20 cellular contexts compared by ENCODE assay signal in genomic region chr11:61911124-61911700, GRCh38. TPM values are rescaled to one million over a fixed set of nuclear protein-coding genes. Genes with fewer than 3 reads are reported as not detected.
A peak's percentile ranks its signal among the peaks of the same experiment; 100 is the strongest.
DNase-seq lines count a peak whose midpoint lies in the region; ATAC-seq, FAIRE-seq and TF ChIP-seq lines count a peak whose summit lies in the region.
"Had no signal": no experiment of that assay in that cellular context is flagged by ENCODE, and none has a peak within 500 bp of the region (broad histone marks: within the 10 kb centered on the region; RNA-seq: fewer than 3 reads in every experiment).

No MANE protein-coding gene starts in this region.

- H3K27ac ChIP-seq in adipose tissue (ENCODE audit: low read depth, low read length) (peak overlapping the region; percentile 20), mesenchymal stem cell (ENCODE audit: low read length, poor library complexity, severe bottlenecking) (no peak overlapping the region), spleen (peak overlapping the region in 4 of 8 donors; percentile 35 to 82 (median 58)), foreskin keratinocyte (no peak overlapping the region)
- H3K27ac ChIP-seq: KMS-11 had no signal

- H2BK120ac ChIP-seq in mesenchymal stem cell (ENCODE audit: low read depth, low read length): no peak overlapping the region

- H4K8ac ChIP-seq in mesenchymal stem cell (ENCODE audit: low read length): no peak overlapping the region

- no peaks in the 10 kb centered on the region for H3K9me3 Mint-ChIP-seq in activated T-helper 1 cell treated with anti-CD3 and anti-CD28 coated beads, Interleukin-12 subunit alpha, Interleukin-12 subunit beta, Interleukin-2, Interleukin-4 antibody, amounts not matched to agents 30 ng/mL and 10 ng/mL and 1 ng/mL, durations not matched to agents 14 hours and 24 hours and 36 hours
- H3K9me3 Mint-ChIP-seq: HFFc6 had no signal

- no peak overlapping the region for H2BK15ac ChIP-seq in mesenchymal stem cell (ENCODE audit: low read depth, poor library complexity, severe bottlenecking)

- H3K4me1 Mint-ChIP-seq in activated T-helper 1 cell treated with anti-CD3 and anti-CD28 coated beads, Interleukin-12 subunit alpha, Interleukin-12 subunit beta, Interleukin-2, Interleukin-4 antibody, amounts not matched to agents 30 ng/mL and 10 ng/mL and 1 ng/mL, durations not matched to agents 14 hours and 24 hours and 36 hours (ENCODE audit: low read depth): no peaks in the 10 kb centered on the region

- H3K27me3 ChIP-seq in mesenchymal stem cell (ENCODE audit: control insufficient read depth in 1 of 2, insufficient read depth in 1 of 2, low read length in 2 of 2): peaks cover 0 to 17% of the 10 kb centered on the region in 2 experiments
- peaks cover 0 to 13% (median under 1%) of the 10 kb centered on the region in 7 donors for H3K27me3 ChIP-seq in spleen (replicated peaks in 1 of 7)
- peaks cover 14% of the 10 kb centered on the region for H3K27me3 ChIP-seq in foreskin keratinocyte
- H3K27me3 ChIP-seq: MG63 had no signal

- TF ChIP-seq CTCF in spleen (IDR thresholded peaks at IDR 0.05 in 8 of 11, conservative IDR thresholded peaks at IDR 0.05 in 3 of 11) (no peak), foreskin keratinocyte (conservative IDR thresholded peaks at IDR 0.05) (no peak)

- H3K4me3 ChIP-seq in mesenchymal stem cell (ENCODE audit: insufficient read depth in 1 of 2, low read depth in 1 of 2, low read length in 2 of 2) (no peak overlapping the region), spleen (no peak overlapping the region)
- H3K4me3 ChIP-seq: MG63 had no signal

- TF ChIP-seq POLR2A in GM12892 (IDR thresholded peaks at IDR 0.05; ENCODE audit: low read depth, low read length) (no peak), spleen (IDR thresholded peaks at IDR 0.05) (no peak)

- no peaks in the 10 kb centered on the region for H3K79me1 ChIP-seq in mesenchymal stem cell (replicated peaks; ENCODE audit: low read length, poor library complexity, severe bottlenecking)

- no peak for FAIRE-seq in GM12892 (lab: Jason Lieb, UNC)

- peak; percentile 6 for DNase-seq in GM12892 (ENCODE audit: insufficient read length)
- DNase-seq in mesenchymal stem cell: no peak
- DNase-seq in spleen: peak; percentile 38
- DNase-seq in activated T-helper 1 cell treated with anti-CD3 and anti-CD28 coated beads, Interleukin-12 subunit alpha, Interleukin-12 subunit beta, Interleukin-2, Interleukin-4 antibody, amounts not matched to agents 30 ng/mL and 10 ng/mL and 1 ng/mL, durations not matched to agents 14 hours and 24 hours and 36 hours (ENCODE audit: low spot score): no peak
- DNase-seq in activated CD4-positive, CD25-positive, alpha-beta regulatory T cell treated with anti-CD3 and anti-CD28 coated beads, Interleukin-2, amount 50 U/mL, for 72 hours: no peak
- no peak for DNase-seq in foreskin keratinocyte
- DNase-seq: C1 segment of cervical spinal cord, DMS 273 treated with DMSO at 0.1 percent for 48 hours, GOT3, HFFc6, MG63, NCI-H1417 treated with DMSO at 0.1 percent for 48 hours, NCI-H2029, NCI-H2171 treated with DMSO at 0.1 percent for 48 hours, NCI-H82 had no signal

- no peak overlapping the region for H3K23ac ChIP-seq in mesenchymal stem cell (ENCODE audit: low read length in 2 of 2)

- H2AK5ac ChIP-seq in mesenchymal stem cell (ENCODE audit: low read length, severe bottlenecking): no peak overlapping the region

- H3K4ac ChIP-seq in mesenchymal stem cell (ENCODE audit: low read depth in 1 of 2, low read length in 2 of 2): no peak overlapping the region

- ATAC-seq in foreskin keratinocyte (no peak), HG03159 (IDR thresholded peaks at IDR 0.05; ENCODE audit: unreplicated experiment) (no peak)
- ATAC-seq: Panc1 had no signal

- H3K27me3 Mint-ChIP-seq in activated T-helper 1 cell treated with anti-CD3 and anti-CD28 coated beads, Interleukin-12 subunit alpha, Interleukin-12 subunit beta, Interleukin-2, Interleukin-4 antibody, amounts not matched to agents 30 ng/mL and 10 ng/mL and 1 ng/mL, durations not matched to agents 14 hours and 24 hours and 36 hours (ENCODE audit: insufficient read depth): peaks cover 12% of the 10 kb centered on the region

- H3K4me3 Mint-ChIP-seq in activated T-helper 1 cell treated with anti-CD3 and anti-CD28 coated beads, Interleukin-12 subunit alpha, Interleukin-12 subunit beta, Interleukin-2, Interleukin-4 antibody, amounts not matched to agents 30 ng/mL and 10 ng/mL and 1 ng/mL, durations not matched to agents 14 hours and 24 hours and 36 hours: no peak overlapping the region
- H3K4me3 Mint-ChIP-seq: HFFc6 had no signal

- H3K14ac ChIP-seq in mesenchymal stem cell (ENCODE audit: low read length in 2 of 2): no peak overlapping the region

- WGBS in adipose tissue, 3 donors: 64 to 82% (median 74%) methylated on average over 7 of the region's 7 CpGs
- 83% methylated on average over 6 of the region's 7 CpGs for WGBS in mesenchymal stem cell
- WGBS in spleen, 5 donors: 66 to 79% (median 75%) methylated on average over 7 of the region's 7 CpGs

- peaks cover 4% of the 10 kb centered on the region for H3K4me1 ChIP-seq in mesenchymal stem cell (ENCODE audit: control insufficient read depth, insufficient read depth, low read depth, low read length)
- H3K4me1 ChIP-seq in spleen: peaks cover 0 to 71% (median 40%) of the 10 kb centered on the region in 6 donors
- no peaks in the 10 kb centered on the region for H3K4me1 ChIP-seq in foreskin keratinocyte

- intact Hi-C loops in spleen (cut with DNase I; ENCODE audit: low total_unique reads): no loop called here
- intact Hi-C loops in activated T-helper 1 cell treated with anti-CD3 and anti-CD28 coated beads, Interleukin-12 subunit alpha, Interleukin-12 subunit beta, Interleukin-2, Interleukin-4 antibody, amounts not matched to agents 30 ng/mL and 10 ng/mL and 1 ng/mL, durations not matched to agents 14 hours and 24 hours and 36 hours (cut with micrococcal nuclease): no loop called here

- H3K36me3 Mint-ChIP-seq in activated T-helper 1 cell treated with anti-CD3 and anti-CD28 coated beads, Interleukin-12 subunit alpha, Interleukin-12 subunit beta, Interleukin-2, Interleukin-4 antibody, amounts not matched to agents 30 ng/mL and 10 ng/mL and 1 ng/mL, durations not matched to agents 14 hours and 24 hours and 36 hours (ENCODE audit: low read depth): no peaks in the 10 kb centered on the region

- H3K27ac Mint-ChIP-seq in activated T-helper 1 cell treated with anti-CD3 and anti-CD28 coated beads, Interleukin-12 subunit alpha, Interleukin-12 subunit beta, Interleukin-2, Interleukin-4 antibody, amounts not matched to agents 30 ng/mL and 10 ng/mL and 1 ng/mL, durations not matched to agents 14 hours and 24 hours and 36 hours: no peak overlapping the region
- H3K27ac Mint-ChIP-seq: HFFc6 had no signal

- H4K91ac ChIP-seq in mesenchymal stem cell (ENCODE audit: low read length): no peak overlapping the region

- no peak overlapping the region for H2AFZ ChIP-seq in mesenchymal stem cell (ENCODE audit: low read depth, low read length)

- H3K36me3 ChIP-seq in mesenchymal stem cell (ENCODE audit: control insufficient read depth in 1 of 2, insufficient read depth in 2 of 2, low read depth in 1 of 2, low read length in 2 of 2): peaks cover 0 to 17% of the 10 kb centered on the region in 2 experiments
- peaks cover 0 to 23% (median 6%) of the 10 kb centered on the region in 6 donors for H3K36me3 ChIP-seq in spleen
- H3K36me3 ChIP-seq: MG63 had no signal

- H2BK12ac ChIP-seq in mesenchymal stem cell (ENCODE audit: low read length in 2 of 2): no peak overlapping the region

- H3K9ac ChIP-seq in mesenchymal stem cell (ENCODE audit: low read length): peak overlapping the region; percentile 32
- H3K9ac ChIP-seq: KMS-11 had no signal

- H2BK5ac ChIP-seq in mesenchymal stem cell (ENCODE audit: low read depth, low read length, poor library complexity, severe bottlenecking): no peak overlapping the region

- H3K9me3 ChIP-seq in mesenchymal stem cell (ENCODE audit: control insufficient read depth, low read length) (no peaks in the 10 kb centered on the region), spleen (no peaks in the 10 kb centered on the region)
- H3K9me3 ChIP-seq: MG63 had no signal

- no peak overlapping the region for H3K4me2 ChIP-seq in mesenchymal stem cell (ENCODE audit: low read length, poor library complexity, severe bottlenecking)
- H3K4me2 ChIP-seq: KMS-11 had no signal

- H3K18ac ChIP-seq in mesenchymal stem cell (ENCODE audit: low read depth in 1 of 2, low read length in 2 of 2): no peak overlapping the region

RNA-seq across cellular contexts. Expression of gene RAB3IL1, which starts 6.2 kb away (rescaled TPM):
- not detected for polyA plus RNA-seq in GM12892 (2012; ENCODE audit: missing spikeins)
- 10 to 100 TPM in 2 of 3 donors, 1 to 10 TPM in 1; 4.0 to 44.5 (median 16.4) TPM for polyA plus RNA-seq in adipose tissue
- 10.9 TPM for polyA plus RNA-seq in mesenchymal stem cell (2013, experiment 1 of 2)
- 10.4 TPM for polyA plus RNA-seq in mesenchymal stem cell (2013, experiment 2 of 2)
- total RNA-seq in spleen: 10 to 100 TPM; 34.3 to 57.1 (median 39.5) TPM
- 10 to 100 TPM in 2 of 3 donors, 1 to 10 TPM in 1; 6.5 to 17.6 (median 14.1) TPM for polyA plus RNA-seq in spleen
- total RNA-seq in activated T-helper 1 cell treated with anti-CD3 and anti-CD28 coated beads, Interleukin-12 subunit alpha, Interleukin-12 subunit beta, Interleukin-2, Interleukin-4 antibody, amounts not matched to agents 30 ng/mL and 10 ng/mL and 1 ng/mL, durations not matched to agents 14 hours and 24 hours and 36 hours: 0.23 and 0.24 TPM in 2 replicates
- 0.31 and 0.35 TPM in 2 replicates for total RNA-seq in foreskin keratinocyte
- polyA plus RNA-seq in foreskin keratinocyte: 0.52 and 0.55 TPM in 2 replicates

RNA-seq across cellular contexts. Expression of gene FADS3, which starts 19.9 kb away (rescaled TPM):
- 3.9 TPM for polyA plus RNA-seq in GM12892 (2012; ENCODE audit: missing spikeins)
- polyA plus RNA-seq in adipose tissue (100 to 1,000 TPM in 1 of 3 donors, 10 to 100 TPM in 2; 32.5 to 267 (median 64.1) TPM), spleen (10 to 100 TPM; 39.3 to 63.6 (median 52.7) TPM), foreskin keratinocyte (8.0 and 8.8 TPM in 2 replicates)
- polyA plus RNA-seq in mesenchymal stem cell (2013, experiment 1 of 2): 65.4 TPM
- 66.5 TPM for polyA plus RNA-seq in mesenchymal stem cell (2013, experiment 2 of 2)
- total RNA-seq in spleen (10 to 100 TPM; 26.3 to 40.8 (median 32.0) TPM), foreskin keratinocyte (7.1 and 7.9 TPM in 2 replicates)
- total RNA-seq in activated T-helper 1 cell treated with anti-CD3 and anti-CD28 coated beads, Interleukin-12 subunit alpha, Interleukin-12 subunit beta, Interleukin-2, Interleukin-4 antibody, amounts not matched to agents 30 ng/mL and 10 ng/mL and 1 ng/mL, durations not matched to agents 14 hours and 24 hours and 36 hours: 9.0 and 14.2 TPM in 2 replicates

RNA-seq across cellular contexts. Expression of gene BEST1, which starts 38.9 kb away (rescaled TPM):
- 1.1 TPM for polyA plus RNA-seq in GM12892 (2012; ENCODE audit: missing spikeins)
- 10 to 100 TPM in 1 of 3 donors, 1 to 10 TPM in 2; 3.0 to 14.8 (median 5.2) TPM for polyA plus RNA-seq in adipose tissue
- polyA plus RNA-seq in mesenchymal stem cell (2013, experiment 1 of 2): 2.9 TPM
- 2.6 TPM for polyA plus RNA-seq in mesenchymal stem cell (2013, experiment 2 of 2)
- 10 to 100 TPM in 5 of 7 donors, 1 to 10 TPM in 2; 6.8 to 20.4 (median 12.3) TPM for total RNA-seq in spleen
- polyA plus RNA-seq in spleen: 1 to 10 TPM; 2.6 to 4.3 (median 3.0) TPM
- total RNA-seq in activated T-helper 1 cell treated with anti-CD3 and anti-CD28 coated beads, Interleukin-12 subunit alpha, Interleukin-12 subunit beta, Interleukin-2, Interleukin-4 antibody, amounts not matched to agents 30 ng/mL and 10 ng/mL and 1 ng/mL, durations not matched to agents 14 hours and 24 hours and 36 hours: 0.29 TPM in 1 of 2 replicates, not detected in the other
- 0.07 and 0.10 TPM in 2 replicates for total RNA-seq in foreskin keratinocyte
- 0.25 TPM in 2 replicates for polyA plus RNA-seq in foreskin keratinocyte
- total RNA-seq: Daoy had no signal

RNA-seq across cellular contexts. Expression of gene FTH1, which starts 56.2 kb away (rescaled TPM):
- 1,700 TPM for polyA plus RNA-seq in GM12892 (2012; ENCODE audit: missing spikeins)
- polyA plus RNA-seq in adipose tissue (over 10,000 TPM in 1 of 3 donors, 1,000 to 10,000 TPM in 2; 2,935 to 16,025 (median 7,473) TPM), spleen (1,000 to 10,000 TPM; 2,005 to 3,321 (median 2,533) TPM), foreskin keratinocyte (2,804 and 3,960 TPM in 2 replicates)
- 3,841 TPM for polyA plus RNA-seq in mesenchymal stem cell (2013, experiment 1 of 2)
- 3,893 TPM for polyA plus RNA-seq in mesenchymal stem cell (2013, experiment 2 of 2)
- total RNA-seq in spleen (1,000 to 10,000 TPM; 1,915 to 2,864 (median 2,469) TPM), foreskin keratinocyte (845 and 1,177 TPM in 2 replicates)
- 566 and 580 TPM in 2 replicates for total RNA-seq in activated T-helper 1 cell treated with anti-CD3 and anti-CD28 coated beads, Interleukin-12 subunit alpha, Interleukin-12 subunit beta, Interleukin-2, Interleukin-4 antibody, amounts not matched to agents 30 ng/mL and 10 ng/mL and 1 ng/mL, durations not matched to agents 14 hours and 24 hours and 36 hours

Comparison
In these comparisons a context has a peak if more than half of its experiments do, and no peak if none do; other contexts are left out.
1. DNase-seq: peak in GM12892 (single experiment) and spleen (single experiment); none in mesenchymal stem cell (single experiment), activated T-helper 1 cell treated with anti-CD3 and anti-CD28 coated beads, Interleukin-12 subunit alpha, Interleukin-12 subunit beta, Interleukin-2, Interleukin-4 antibody, amounts not matched to agents 30 ng/mL and 10 ng/mL and 1 ng/mL, durations not matched to agents 14 hours and 24 hours and 36 hours (single experiment), activated CD4-positive, CD25-positive, alpha-beta regulatory T cell treated with anti-CD3 and anti-CD28 coated beads, Interleukin-2, amount 50 U/mL, for 72 hours (single experiment) and foreskin keratinocyte (0 of 2).
2. RNA of gene RAB3IL1, which starts 6.2 kb away (total RNA-seq): 34.3 to 57.1 TPM in spleen; 0.31 to 0.35 TPM in foreskin keratinocyte and 0.23 to 0.24 TPM in activated T-helper 1 cell treated with anti-CD3 and anti-CD28 coated beads, Interleukin-12 subunit alpha, Interleukin-12 subunit beta, Interleukin-2, Interleukin-4 antibody, amounts not matched to agents 30 ng/mL and 10 ng/mL and 1 ng/mL, durations not matched to agents 14 hours and 24 hours and 36 hours; every median in the first group is over 10 times any median in the second.